In genomic region chr20:50207026-50207425, GRCh38 we compare ENCODE assay signal across 35 cellular contexts.
"Had no signal": no experiment of that assay in that cellular context is flagged by ENCODE, and none has a peak within 500 bp of the region (broad histone marks: within the 10 kb centered on the region; RNA-seq: fewer than 3 reads in every experiment).

No MANE protein-coding gene starts in this region.

- H3K9me3 Mint-ChIP-seq: activated naive CD4-positive, alpha-beta T cell treated with anti-CD3 and anti-CD28 coated beads, Interleukin-2, amount 50 U/mL, for 24 hours had no signal

- H3K4me1 Mint-ChIP-seq: activated B cell treated with CpG ODN at 0.5 μM for 24 hours; brain; central memory CD8-positive, alpha-beta T cell had no signal

- H3K27me3 Mint-ChIP-seq: activated naive CD8-positive, alpha-beta T cell; activated naive CD8-positive, alpha-beta T cell treated with anti-CD3 and anti-CD28 coated beads, Interleukin-2, amount 50 U/mL, for 24 hours; central memory CD8-positive, alpha-beta T cell had no signal

- H3K27ac ChIP-seq: ascending aorta, cardiac muscle cell, VCaP had no signal

- H3K27ac Mint-ChIP-seq: activated B cell treated with CpG ODN at 0.5 μM for 24 hours; activated CD4-positive, alpha-beta memory T cell treated with anti-CD3 and anti-CD28 coated beads for 36 hours; activated CD4-positive, alpha-beta T cell treated with anti-CD3 and anti-CD28 coated beads, Interleukin-2, amount 10 ng/mL, durations not matched to agents 24 days and 14 days; activated CD8-positive, alpha-beta T cell treated with anti-CD3 and anti-CD28 coated beads for 36 hours; activated naive CD4-positive, alpha-beta T cell treated with anti-CD3 and anti-CD28 coated beads, Interleukin-2, amount 10 ng/mL, durations not matched to agents 7 days and 5 days; activated naive CD4-positive, alpha-beta T cell treated with anti-CD3 and anti-CD28 coated beads, Interleukin-2, amount 50 U/mL, for 24 hours; activated naive CD8-positive, alpha-beta T cell; activated naive CD8-positive, alpha-beta T cell treated with anti-CD3 and anti-CD28 coated beads, Interleukin-2, amount 10 ng/mL, durations not matched to agents 7 days and 5 days; activated naive CD8-positive, alpha-beta T cell treated with anti-CD3 and anti-CD28 coated beads, Interleukin-2, amount 50 U/mL, for 24 hours; activated T-helper 2 cell treated with anti-CD3 and anti-CD28 coated beads, Interferon-gamma antibody, Interleukin-2, Interleukin-4, amounts not matched to agents 10 μg/mL and 5 μg/mL and 100 μg/mL, durations not matched to agents 14 hours and 24 hours and 36 hours; brain; T-helper 1 cell treated with Interleukin-12 subunit alpha and Interleukin-12 subunit beta and Interleukin-4 antibody, amounts not matched to agents 30 μg/mL and 1 μg/mL, for 36 hours; T-helper 2 cell treated with Interferon-gamma antibody and Interleukin-4, amounts not matched to agents 5 μg/mL and 100 μg/mL, for 36 hours had no signal

- H3K4me3 Mint-ChIP-seq: activated B cell treated with CpG ODN at 0.5 μM for 24 hours; activated CD4-positive, alpha-beta memory T cell treated with anti-CD3 and anti-CD28 coated beads for 36 hours; activated CD4-positive, alpha-beta T cell treated with anti-CD3 and anti-CD28 coated beads, Interleukin-2, amount 10 ng/mL, durations not matched to agents 24 days and 14 days; activated CD8-positive, alpha-beta T cell treated with anti-CD3 and anti-CD28 coated beads for 36 hours; activated naive CD4-positive, alpha-beta T cell treated with anti-CD3 and anti-CD28 coated beads, Interleukin-2, amount 10 ng/mL, durations not matched to agents 7 days and 5 days; activated naive CD4-positive, alpha-beta T cell treated with anti-CD3 and anti-CD28 coated beads, Interleukin-2, amount 50 U/mL, for 24 hours; activated naive CD8-positive, alpha-beta T cell; activated naive CD8-positive, alpha-beta T cell treated with anti-CD3 and anti-CD28 coated beads, Interleukin-2, amount 10 ng/mL, durations not matched to agents 7 days and 5 days; activated naive CD8-positive, alpha-beta T cell treated with anti-CD3 and anti-CD28 coated beads, Interleukin-2, amount 50 U/mL, for 24 hours; activated T-cell treated with anti-CD3 and anti-CD28 coated beads, Interleukin-2, amount 50 U/mL, for 4 hours; brain; central memory CD8-positive, alpha-beta T cell; T-helper 1 cell treated with Interleukin-12 subunit alpha and Interleukin-12 subunit beta and Interleukin-4 antibody, amounts not matched to agents 30 μg/mL and 1 μg/mL, for 36 hours; T-helper 2 cell treated with Interferon-gamma antibody and Interleukin-4, amounts not matched to agents 5 μg/mL and 100 μg/mL, for 36 hours had no signal

- H3K4me3 ChIP-seq: ascending aorta, cardiac muscle cell had no signal

- H3K36me3 Mint-ChIP-seq: activated CD4-positive, alpha-beta memory T cell treated with anti-CD3 and anti-CD28 coated beads for 36 hours; brain had no signal

- H3K4me1 ChIP-seq: ascending aorta had no signal

- H3K9me3 ChIP-seq: ascending aorta had no signal

- H3K36me3 ChIP-seq: ascending aorta, cardiac muscle cell had no signal

- H3K27me3 ChIP-seq: ascending aorta had no signal

- DNase-seq: activated B cell treated with CpG ODN at 0.5 μM for 24 hours; activated CD4-positive, alpha-beta memory T cell treated with anti-CD3 and anti-CD28 coated beads for 36 hours; activated CD4-positive, alpha-beta T cell treated with anti-CD3 and anti-CD28 coated beads for 4 hours; activated CD4-positive, alpha-beta T cell treated with anti-CD3 and anti-CD28 coated beads, Interleukin-2, amount 10 ng/mL, durations not matched to agents 24 days and 14 days; activated CD4-positive, alpha-beta T cell treated with anti-CD3 and anti-CD28 coated beads, Interleukin-2, amount 50 U/mL, for 1 hour; activated CD4-positive, alpha-beta T cell treated with anti-CD3 and anti-CD28 coated beads, Interleukin-2, amount 50 U/mL, for 4 hours; activated CD4-positive, CD25-positive, alpha-beta regulatory T cell treated with anti-CD3 and anti-CD28 coated beads, Interleukin-2, amount 50 U/mL, for 72 hours; activated CD8-positive, alpha-beta memory T cell treated with anti-CD3 and anti-CD28 coated beads, Interleukin-2, amount 50 U/mL, for 4 hours; activated CD8-positive, alpha-beta T cell treated with anti-CD3 and anti-CD28 coated beads for 36 hours; activated effector memory CD4-positive, alpha-beta T cell treated with Interleukin-2 at 50 U/mL for 16 hours; activated gamma-delta T cell; activated naive CD4-positive, alpha-beta T cell treated with anti-CD3 and anti-CD28 coated beads, Interleukin-2, amount 10 ng/mL, durations not matched to agents 7 days and 5 days; activated naive CD4-positive, alpha-beta T cell treated with Interleukin-2 at 50 U/mL for 16 hours; activated naive CD8-positive, alpha-beta T cell treated with anti-CD3 and anti-CD28 coated beads, Interleukin-2, amount 10 ng/mL, durations not matched to agents 7 days and 5 days; activated naive CD8-positive, alpha-beta T cell treated with anti-CD3 and anti-CD28 coated beads, Interleukin-2, amount 50 U/mL, for 24 hours; activated T-cell treated with anti-CD3 and anti-CD28 coated beads for 4 hours; activated T-cell treated with anti-CD3 and anti-CD28 coated beads, Interleukin-2, amount 50 U/mL, for 1 hour; activated T-cell treated with anti-CD3 and anti-CD28 coated beads, Interleukin-2, amount 50 U/mL, for 4 hours; amygdala; anterior cingulate cortex; caudate nucleus; cerebellar nuclear complex; T-helper 1 cell; T-helper 2 cell; T-helper 9 cell had no signal
